In the genomic region with DNA sequence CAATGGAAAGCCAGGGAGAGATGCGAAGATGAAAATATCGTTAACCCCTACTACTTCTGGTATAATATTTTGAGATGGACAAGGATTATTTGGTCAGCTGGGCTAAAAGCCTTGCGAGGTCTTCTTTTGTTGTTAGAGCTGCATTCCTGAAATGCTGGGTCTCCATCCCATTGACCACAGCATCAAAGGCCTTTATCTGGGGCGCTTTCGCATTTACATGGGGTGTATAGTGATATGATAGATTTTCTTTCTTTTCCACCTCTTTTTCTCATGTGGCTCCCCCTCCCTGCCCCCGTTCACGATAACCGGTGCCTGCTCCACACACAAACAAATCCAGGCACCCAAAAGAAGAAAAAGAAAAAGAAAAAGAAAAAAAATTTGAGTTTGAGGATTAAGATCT, we compare ENCODE assay signal across 16 cellular contexts.
DNase-seq lines count a peak whose midpoint lies in the region; ATAC-seq, FAIRE-seq and TF ChIP-seq lines count a peak whose summit lies in the region.
"Had no signal": no experiment of that assay in that cellular context is flagged by ENCODE, and none has a peak within 500 bp of the region (broad histone marks: within the 10 kb centered on the region; RNA-seq: fewer than 3 reads in every experiment).

No MANE protein-coding gene starts in this region.

- DNase-seq in astrocyte (ENCODE audit: low read depth) (no peak), psoas muscle (no peak), lower leg skin (ENCODE audit: low spot score in 2 of 2) (no peak), putamen (ENCODE audit: low spot score) (no peak), tibial artery (no peak)
- DNase-seq in activated CD4-positive, alpha-beta T cell treated with anti-CD3 and anti-CD28 coated beads for 36 hours: no peak
- DNase-seq: activated T-cell treated with anti-CD3 and anti-CD28 coated beads, Interleukin-2, amount 50 U/mL, for 4 hours; amniotic stem cell; HCEC 1CT; NCI-H1694; T-cell had no signal

- H3K36me3 ChIP-seq in BLaER1: no peaks in the 10 kb centered on the region
- no peaks in the 10 kb centered on the region for H3K36me3 ChIP-seq in astrocyte (ENCODE audit: insufficient read depth, low read length)
- no peaks in the 10 kb centered on the region for H3K36me3 ChIP-seq in iPS-18a (ENCODE audit: control insufficient read depth, low read depth, low read length)
- no peaks in the 10 kb centered on the region for H3K36me3 ChIP-seq in psoas muscle (ENCODE audit: insufficient read depth in 1 of 2, low read depth in 1 of 2)
- no peaks in the 10 kb centered on the region for H3K36me3 ChIP-seq in tibial artery

- peak overlapping the region; percentile 82 for H3K4me2 ChIP-seq in BLaER1
- H3K4me2 ChIP-seq in astrocyte (ENCODE audit: low read length): peak overlapping the region; percentile 72
- H3K4me2 ChIP-seq: KMS-11 had no signal

- no peak overlapping the region for H2AFZ ChIP-seq in astrocyte (ENCODE audit: low read depth, low read length)

- H4K20me1 ChIP-seq in BLaER1 (no peaks in the 10 kb centered on the region), astrocyte (ENCODE audit: insufficient read depth, low read length) (no peaks in the 10 kb centered on the region)

- H3K4me3 ChIP-seq in BLaER1 (no peak overlapping the region), astrocyte (ENCODE audit: insufficient read depth, low read depth, low read length) (no peak overlapping the region), iPS-18a (ENCODE audit: low read length) (peak overlapping the region; percentile 39), psoas muscle (peak overlapping the region; percentile 42), lower leg skin (ENCODE audit: low read depth, poor library complexity, severe bottlenecking) (no peak overlapping the region), tibial artery (no peak overlapping the region)

- no peaks in the 10 kb centered on the region for H3K79me2 ChIP-seq in astrocyte (ENCODE audit: insufficient read depth, low read length)

- H3K27ac ChIP-seq in BLaER1 (peak overlapping the region; percentile 60), astrocyte (ENCODE audit: low read depth, low read length) (no peak overlapping the region), iPS-18a (ENCODE audit: low read length) (peak overlapping the region; percentile 48), psoas muscle (peak overlapping the region; percentile 36), tibial artery (no peak overlapping the region)
- H3K27ac ChIP-seq: KMS-11 had no signal

- peaks cover 18% of the 10 kb centered on the region for H3K4me1 Mint-ChIP-seq in astrocyte (ENCODE audit: low read depth, unreplicated experiment)
- H3K4me1 Mint-ChIP-seq in activated CD4-positive, alpha-beta T cell treated with anti-CD3 and anti-CD28 coated beads for 36 hours: no peaks in the 10 kb centered on the region

- TF ChIP-seq POLR2A in lower leg skin (IDR thresholded peaks at IDR 0.05): no peak

- CTCF ChIA-PET in activated CD4-positive, alpha-beta T cell treated with anti-CD3 and anti-CD28 coated beads for 36 hours (lab: Charles Lee): interaction anchor here (0.6 kb wide), 2 partner anchors 100 to 1569 kb away, joined by 3 to 4 read pairs; no protein-coding TSS in a partner anchor

- H3K36me3 Mint-ChIP-seq in astrocyte (ENCODE audit: low read depth, unreplicated experiment): no peaks in the 10 kb centered on the region
- no peaks in the 10 kb centered on the region for H3K36me3 Mint-ChIP-seq in activated CD4-positive, alpha-beta T cell treated with anti-CD3 and anti-CD28 coated beads for 36 hours (ENCODE audit: low read depth)
- H3K36me3 Mint-ChIP-seq: T-cell had no signal

- POLR2A ChIA-PET in activated CD4-positive, alpha-beta T cell treated with anti-CD3 and anti-CD28 coated beads for 36 hours (lab: Charles Lee): no interaction called here

- H3K9me3 Mint-ChIP-seq in astrocyte (ENCODE audit: unreplicated experiment): peaks cover 3% of the 10 kb centered on the region
- no peaks in the 10 kb centered on the region for H3K9me3 Mint-ChIP-seq in activated CD4-positive, alpha-beta T cell treated with anti-CD3 and anti-CD28 coated beads for 36 hours (ENCODE audit: low read depth)
- H3K9me3 Mint-ChIP-seq: activated T-cell treated with anti-CD3 and anti-CD28 coated beads, Interleukin-2, amount 50 U/mL, for 4 hours; T-cell had no signal

- intact Hi-C loops in psoas muscle (cut with DNase I) (no loop called here), lower leg skin (cut with DNase I; ENCODE audit: low total_unique reads) (no loop called here), tibial artery (cut with DNase I; ENCODE audit: low total_unique reads) (no loop called here)
- intact Hi-C loops in activated CD4-positive, alpha-beta T cell treated with anti-CD3 and anti-CD28 coated beads for 36 hours (cut with DNase I, micrococcal nuclease): no loop called here

- peak overlapping the region; percentile 53 for H3K27ac Mint-ChIP-seq in astrocyte (ENCODE audit: unreplicated experiment)
- no peak overlapping the region for H3K27ac Mint-ChIP-seq in activated CD4-positive, alpha-beta T cell treated with anti-CD3 and anti-CD28 coated beads for 36 hours
- H3K27ac Mint-ChIP-seq: T-cell had no signal

- H3K27me3 ChIP-seq in BLaER1 (no peaks in the 10 kb centered on the region), astrocyte (ENCODE audit: insufficient read depth, low read length) (no peaks in the 10 kb centered on the region), iPS-18a (ENCODE audit: control insufficient read depth, insufficient read depth, low read length) (no peaks in the 10 kb centered on the region), psoas muscle (ENCODE audit: insufficient read depth in 3 of 3, low read length in 2 of 3) (peaks cover 0 to 32% (median 10%) of the 10 kb centered on the region in 3 donors), tibial artery (no peaks in the 10 kb centered on the region)

- peaks cover 5% of the 10 kb centered on the region; the same call in 1 of the 2 replicates for H3K9me3 ChIP-seq in BLaER1
- H3K9me3 ChIP-seq in astrocyte (ENCODE audit: insufficient read depth, low read depth, low read length): no peaks in the 10 kb centered on the region
- no peaks in the 10 kb centered on the region for H3K9me3 ChIP-seq in iPS-18a (ENCODE audit: control insufficient read depth, low read depth, low read length)
- no peaks in the 10 kb centered on the region for H3K9me3 ChIP-seq in psoas muscle
- no peaks in the 10 kb centered on the region for H3K9me3 ChIP-seq in tibial artery

- peak overlapping the region; percentile 65 for H3K4me3 Mint-ChIP-seq in astrocyte (ENCODE audit: unreplicated experiment)
- no peak overlapping the region for H3K4me3 Mint-ChIP-seq in activated CD4-positive, alpha-beta T cell treated with anti-CD3 and anti-CD28 coated beads for 36 hours
- H3K4me3 Mint-ChIP-seq: activated T-cell treated with anti-CD3 and anti-CD28 coated beads, Interleukin-2, amount 50 U/mL, for 4 hours; T-cell had no signal

- no peak for TF ChIP-seq CTCF in astrocyte (IDR thresholded peaks at IDR 0.05; ENCODE audit: insufficient read depth, low read depth, low read length)
- no peak for TF ChIP-seq CTCF in psoas muscle (IDR thresholded peaks at IDR 0.05)
- TF ChIP-seq CTCF in lower leg skin (IDR thresholded peaks at IDR 0.05): no peak
- TF ChIP-seq CTCF in tibial artery (IDR thresholded peaks at IDR 0.05): no peak

- H3K4me1 ChIP-seq in BLaER1 (peaks cover 32% of the 10 kb centered on the region), astrocyte (ENCODE audit: insufficient read depth, low read length) (no peaks in the 10 kb centered on the region), iPS-18a (ENCODE audit: control insufficient read depth, low read depth, low read length) (peaks cover 39% of the 10 kb centered on the region), psoas muscle (no peaks in the 10 kb centered on the region), tibial artery (no peaks in the 10 kb centered on the region)

- H3K27me3 Mint-ChIP-seq in astrocyte (ENCODE audit: low read depth, unreplicated experiment): peaks cover 23% of the 10 kb centered on the region
- H3K27me3 Mint-ChIP-seq in activated CD4-positive, alpha-beta T cell treated with anti-CD3 and anti-CD28 coated beads for 36 hours: peaks cover 3% of the 10 kb centered on the region

- H3K9ac ChIP-seq in BLaER1 (0 out of 2 replicates have a peak overlapping the region, but pooled peaks have one; percentile 5), astrocyte (ENCODE audit: low read length) (no peak overlapping the region), iPS-18a (ENCODE audit: low read length) (peak overlapping the region; percentile 8)
- H3K9ac ChIP-seq: KMS-11 had no signal

- WGBS in psoas muscle, 3 donors: 31 to 60% (median 31%) methylated on average over 8 of the region's 8 CpGs
- 49 to 50% methylated on average over 8 of the region's 8 CpGs for WGBS in lower leg skin, 2 donors

- ATAC-seq in psoas muscle: no peak
- no peak for ATAC-seq in activated CD4-positive, alpha-beta T cell treated with anti-CD3 and anti-CD28 coated beads for 36 hours
- ATAC-seq: activated CD4-positive, CD25-positive, alpha-beta regulatory T cell treated with anti-CD3 and anti-CD28 coated beads, Interleukin-2, amount 50 U/mL, for 24 hours; activated T-cell treated with anti-CD3 and anti-CD28 coated beads, Interleukin-2, amount 50 U/mL, for 4 hours; Panc1; T-cell had no signal

- no peak for FAIRE-seq in astrocyte (lab: Jason Lieb, UNC)

Comparison
In these comparisons a context has a peak if more than half of its experiments do, and no peak if none do; other contexts are left out.
1. H3K27ac ChIP-seq: peak in BLaER1 (single experiment), iPS-18a (single experiment) and psoas muscle (single experiment); none in astrocyte (single experiment) and tibial artery (0 of 2).
2. H3K4me3 ChIP-seq: peak in iPS-18a (single experiment) and psoas muscle (single experiment); none in BLaER1 (single experiment), astrocyte (single experiment), lower leg skin (single experiment) and tibial artery (0 of 2).